1 cellular context compared by ENCODE assay signal in genomic region chr19:37719111-37719926, GRCh38.
TF ChIP-seq lines count a peak whose summit lies in the region.

Gene ZNF607 (minus strand): TSS chr19:37719761. CDS start chr19:37711618, 8,143 bp downstream.

TF ChIP-seq in K562, 482 proteins besides CTCF, POLR2A, EP300 and RAD21 (continued from another document and continues in another):
- TF ChIP-seq MGA (IDR thresholded peaks at IDR 0.05) (no peak; the same call in 1 of the 2 replicates), ARID3A (IDR thresholded peaks at IDR 0.05; ENCODE audit: borderline replicate concordance, low read depth, low read length) (no peak), TRIM24 (IDR thresholded peaks at IDR 0.05) (no peak), KDM4B (IDR thresholded peaks at IDR 0.05; ENCODE audit: borderline replicate concordance in 2 of 2, low read depth in 1 of 2) (no peak), ATF6 (CRISPR knock-in tag; IDR thresholded peaks at IDR 0.05) (no peak), TCF15 (CRISPR knock-in tag; IDR thresholded peaks at IDR 0.05) (no peak), ZKSCAN1 (IDR thresholded peaks at IDR 0.05; ENCODE audit: low read depth, low read length) (no peak), POLR2G (IDR thresholded peaks at IDR 0.05; ENCODE audit: low read depth, low read length) (peak; percentile 77), IRF9 (tag; IDR thresholded peaks at IDR 0.05) (no peak), JUNB (CRISPR knock-in tag; conservative IDR thresholded peaks at IDR 0.05) (no peak), KLF13 (tag; IDR thresholded peaks at IDR 0.05; ENCODE audit: borderline replicate concordance, low read depth) (no peak), ASH1L (IDR thresholded peaks at IDR 0.05; ENCODE audit: borderline replicate concordance, low read depth, partially characterized antibody) (no peak), U2AF1 (optimal IDR thresholded peaks at IDR 0.05; ENCODE audit: low read depth, low read length) (no peak), ZNF449 (CRISPR knock-in tag; IDR thresholded peaks at IDR 0.05) (no peak), ZBTB2 (IDR thresholded peaks at IDR 0.05) (peak; percentile 97), UBTF (IDR thresholded peaks at IDR 0.05; ENCODE audit: borderline replicate concordance in 1 of 2, low read depth in 2 of 2, low read length in 2 of 2) (no peak), KAT7 (CRISPR knock-in tag; IDR thresholded peaks at IDR 0.05; ENCODE audit: borderline replicate concordance) (no peak), TSHZ1 (CRISPR knock-in tag; IDR thresholded peaks at IDR 0.05) (no peak), ZEB2 (IDR thresholded peaks at IDR 0.05) (peak; percentile 76), ELF4 (CRISPR knock-in tag; IDR thresholded peaks at IDR 0.05) (no peak), CCNT2 (IDR thresholded peaks at IDR 0.05; ENCODE audit: borderline replicate concordance, extremely low read depth, insufficient read length, low read depth, low read length) (peak; percentile 50)
